Comparison of ENCODE assay signal across 1 cellular context in the genomic region with DNA sequence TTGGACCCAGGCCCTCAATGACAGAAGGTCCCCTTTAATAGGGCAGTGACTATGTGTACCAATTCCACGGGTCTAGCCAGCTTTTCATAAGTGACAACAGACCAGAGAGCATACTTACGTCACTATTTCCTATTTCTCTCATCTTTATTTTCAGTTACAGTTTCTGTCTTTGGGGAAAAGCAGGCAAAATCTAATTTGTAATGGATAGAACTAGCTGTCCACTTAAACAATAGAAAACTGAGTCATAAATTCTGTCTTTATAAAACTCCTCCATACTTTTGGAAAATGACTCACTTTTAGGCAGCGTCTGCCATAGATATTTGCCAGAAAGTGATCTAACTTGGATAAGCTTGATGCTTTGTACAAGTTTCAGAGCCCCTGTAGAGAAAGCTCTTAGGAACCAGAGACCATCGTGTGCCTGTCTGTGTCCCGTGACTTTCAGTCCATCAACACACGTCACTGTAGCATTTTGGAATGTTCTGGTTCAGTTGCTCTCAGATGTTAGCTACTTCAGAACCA.
TF ChIP-seq lines count a peak whose summit lies in the region.

No MANE protein-coding gene starts in this region.

TF ChIP-seq in SK-N-SH, 30 proteins besides CTCF, POLR2A, EP300 and RAD21 (continued from another document):
- TF ChIP-seq ZBTB33 (IDR thresholded peaks at IDR 0.05; ENCODE audit: borderline replicate concordance, low read depth) = no peak
- TF ChIP-seq MEF2A (IDR thresholded peaks at IDR 0.05; ENCODE audit: borderline replicate concordance, low read depth) = peak; percentile 69; the same call in 1 of the 2 replicates
- TF ChIP-seq, protein P1, sequence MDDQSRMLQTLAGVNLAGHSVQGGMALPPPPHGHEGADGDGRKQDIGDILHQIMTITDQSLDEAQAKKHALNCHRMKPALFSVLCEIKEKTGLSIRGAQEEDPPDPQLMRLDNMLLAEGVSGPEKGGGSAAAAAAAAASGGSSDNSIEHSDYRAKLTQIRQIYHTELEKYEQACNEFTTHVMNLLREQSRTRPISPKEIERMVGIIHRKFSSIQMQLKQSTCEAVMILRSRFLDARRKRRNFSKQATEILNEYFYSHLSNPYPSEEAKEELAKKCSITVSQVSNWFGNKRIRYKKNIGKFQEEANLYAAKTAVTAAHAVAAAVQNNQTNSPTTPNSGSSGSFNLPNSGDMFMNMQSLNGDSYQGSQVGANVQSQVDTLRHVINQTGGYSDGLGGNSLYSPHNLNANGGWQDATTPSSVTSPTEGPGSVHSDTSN (IDR thresholded peaks at IDR 0.05) = peak; percentile 81
- peak; percentile 88 for TF ChIP-seq JUND (IDR thresholded peaks at IDR 0.05)
